ENCODE assay signal across 1 cellular context in the genomic region with DNA sequence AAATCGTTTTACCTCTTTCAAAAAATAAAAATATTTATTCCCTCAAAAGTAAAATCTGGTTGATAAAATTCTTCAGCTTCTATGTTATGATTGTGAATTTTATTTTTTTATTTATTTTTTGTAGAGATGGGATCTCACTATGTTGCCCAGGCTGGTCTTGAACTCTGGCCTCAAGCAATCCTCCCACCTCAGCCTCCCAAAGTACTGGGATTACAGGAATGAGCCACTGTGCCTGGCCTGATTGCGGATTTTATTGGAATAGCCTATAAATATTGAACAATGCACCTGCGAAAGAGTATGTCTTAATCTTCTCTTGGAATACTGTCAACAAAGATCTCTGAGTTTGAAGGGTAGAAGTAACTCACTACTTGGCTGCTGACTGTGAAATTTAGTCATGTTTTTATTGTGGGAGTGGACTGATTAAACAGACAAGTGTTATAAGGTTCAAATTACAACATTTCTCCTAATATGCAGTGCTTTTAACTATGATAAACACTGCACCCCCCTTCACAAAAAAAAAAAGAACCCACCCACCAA.
TF ChIP-seq lines count a peak whose summit lies in the region.

No MANE protein-coding gene starts in this region.

TF ChIP-seq in liver, 16 proteins besides CTCF, POLR2A, EP300 and RAD21 (continued from another document):
- TF ChIP-seq, protein P1, sequence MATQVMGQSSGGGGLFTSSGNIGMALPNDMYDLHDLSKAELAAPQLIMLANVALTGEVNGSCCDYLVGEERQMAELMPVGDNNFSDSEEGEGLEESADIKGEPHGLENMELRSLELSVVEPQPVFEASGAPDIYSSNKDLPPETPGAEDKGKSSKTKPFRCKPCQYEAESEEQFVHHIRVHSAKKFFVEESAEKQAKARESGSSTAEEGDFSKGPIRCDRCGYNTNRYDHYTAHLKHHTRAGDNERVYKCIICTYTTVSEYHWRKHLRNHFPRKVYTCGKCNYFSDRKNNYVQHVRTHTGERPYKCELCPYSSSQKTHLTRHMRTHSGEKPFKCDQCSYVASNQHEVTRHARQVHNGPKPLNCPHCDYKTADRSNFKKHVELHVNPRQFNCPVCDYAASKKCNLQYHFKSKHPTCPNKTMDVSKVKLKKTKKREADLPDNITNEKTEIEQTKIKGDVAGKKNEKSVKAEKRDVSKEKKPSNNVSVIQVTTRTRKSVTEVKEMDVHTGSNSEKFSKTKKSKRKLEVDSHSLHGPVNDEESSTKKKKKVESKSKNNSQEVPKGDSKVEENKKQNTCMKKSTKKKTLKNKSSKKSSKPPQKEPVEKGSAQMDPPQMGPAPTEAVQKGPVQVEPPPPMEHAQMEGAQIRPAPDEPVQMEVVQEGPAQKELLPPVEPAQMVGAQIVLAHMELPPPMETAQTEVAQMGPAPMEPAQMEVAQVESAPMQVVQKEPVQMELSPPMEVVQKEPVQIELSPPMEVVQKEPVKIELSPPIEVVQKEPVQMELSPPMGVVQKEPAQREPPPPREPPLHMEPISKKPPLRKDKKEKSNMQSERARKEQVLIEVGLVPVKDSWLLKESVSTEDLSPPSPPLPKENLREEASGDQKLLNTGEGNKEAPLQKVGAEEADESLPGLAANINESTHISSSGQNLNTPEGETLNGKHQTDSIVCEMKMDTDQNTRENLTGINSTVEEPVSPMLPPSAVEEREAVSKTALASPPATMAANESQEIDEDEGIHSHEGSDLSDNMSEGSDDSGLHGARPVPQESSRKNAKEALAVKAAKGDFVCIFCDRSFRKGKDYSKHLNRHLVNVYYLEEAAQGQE (IDR thresholded peaks at IDR 0.05), result no peak
- TF ChIP-seq JUND (IDR thresholded peaks at IDR 0.05), result peak in 1 of 2 donors; percentile 12
- peak in 1 of 2 donors; percentile 57 for TF ChIP-seq HNF4A (conservative IDR thresholded peaks at IDR 0.05)
- peak in 1 of 2 donors; percentile 65 for TF ChIP-seq RXRA (IDR thresholded peaks at IDR 0.05)
